ENCODE assay signal across 40 cellular contexts in genomic region chr15:51388726-51389125, GRCh38. TPM values are rescaled to one million over a fixed set of nuclear protein-coding genes. Genes with fewer than 3 reads are reported as not detected.
"Had no signal": no experiment of that assay in that cellular context is flagged by ENCODE, and none has a peak within 500 bp of the region (broad histone marks: within the 10 kb centered on the region; RNA-seq: fewer than 3 reads in every experiment).

No MANE protein-coding gene starts in this region.

- H3K4me3 ChIP-seq: adrenal gland, ascending aorta, body of pancreas, breast epithelium, cardiac muscle cell had no signal

- H3K9me3 Mint-ChIP-seq: activated naive CD4-positive, alpha-beta T cell treated with anti-CD3 and anti-CD28 coated beads for 36 hours; activated naive CD4-positive, alpha-beta T cell treated with anti-CD3 and anti-CD28 coated beads, Interleukin-2, amount 10 ng/mL, durations not matched to agents 7 days and 5 days; activated naive CD4-positive, alpha-beta T cell treated with anti-CD3 and anti-CD28 coated beads, Interleukin-2, amount 50 U/mL, for 24 hours; activated naive CD4-positive, alpha-beta T cell treated with anti-CD3 and anti-CD28 coated beads, Interleukin-2, amount 50 U/mL, for 72 hours; activated naive CD8-positive, alpha-beta T cell treated with anti-CD3 and anti-CD28 coated beads for 36 hours; activated naive CD8-positive, alpha-beta T cell treated with anti-CD3 and anti-CD28 coated beads, Interleukin-2, amount 10 ng/mL, durations not matched to agents 7 days and 5 days; activated naive CD8-positive, alpha-beta T cell treated with anti-CD3 and anti-CD28 coated beads, Interleukin-2, amount 50 U/mL, for 24 hours; activated T-cell treated with anti-CD3 and anti-CD28 coated beads, Interleukin-2, amount 50 U/mL, for 24 hours; activated T-cell treated with anti-CD3 and anti-CD28 coated beads, Interleukin-2, amount 50 U/mL, for 4 hours; activated T-cell treated with anti-CD3 and anti-CD28 coated beads, Interleukin-2, amount 50 U/mL, for 72 hours; activated T-helper 1 cell treated with anti-CD3 and anti-CD28 coated beads, Interleukin-12 subunit alpha, Interleukin-12 subunit beta, Interleukin-2, Interleukin-4 antibody, amounts not matched to agents 30 ng/mL and 10 ng/mL and 1 ng/mL, durations not matched to agents 14 hours and 24 hours and 36 hours; activated T-helper 17 cell treated with anti-CD3 and anti-CD28 coated beads, Interleukin-2, amount 50 U/mL, for 72 hours; activated T-helper 2 cell treated with anti-CD3 and anti-CD28 coated beads, Interferon-gamma antibody, Interleukin-2, Interleukin-4, amounts not matched to agents 10 μg/mL and 5 μg/mL and 100 μg/mL, durations not matched to agents 14 hours and 24 hours and 36 hours; central memory CD8-positive, alpha-beta T cell had no signal

- H3K27ac Mint-ChIP-seq: activated naive CD4-positive, alpha-beta T cell treated with anti-CD3 and anti-CD28 coated beads for 36 hours; activated naive CD4-positive, alpha-beta T cell treated with anti-CD3 and anti-CD28 coated beads, Interleukin-2, amount 10 ng/mL, durations not matched to agents 7 days and 5 days; activated naive CD4-positive, alpha-beta T cell treated with anti-CD3 and anti-CD28 coated beads, Interleukin-2, amount 50 U/mL, for 24 hours; activated naive CD4-positive, alpha-beta T cell treated with anti-CD3 and anti-CD28 coated beads, Interleukin-2, amount 50 U/mL, for 72 hours; activated naive CD8-positive, alpha-beta T cell; activated naive CD8-positive, alpha-beta T cell treated with anti-CD3 and anti-CD28 coated beads for 36 hours; activated naive CD8-positive, alpha-beta T cell treated with anti-CD3 and anti-CD28 coated beads, Interleukin-2, amount 10 ng/mL, durations not matched to agents 7 days and 5 days; activated naive CD8-positive, alpha-beta T cell treated with anti-CD3 and anti-CD28 coated beads, Interleukin-2, amount 50 U/mL, for 24 hours; activated T-cell treated with anti-CD3 and anti-CD28 coated beads, Interleukin-2, amount 50 U/mL, for 24 hours; activated T-cell treated with anti-CD3 and anti-CD28 coated beads, Interleukin-2, amount 50 U/mL, for 72 hours; activated T-helper 1 cell treated with anti-CD3 and anti-CD28 coated beads, Interleukin-12 subunit alpha, Interleukin-12 subunit beta, Interleukin-2, Interleukin-4 antibody, amounts not matched to agents 30 ng/mL and 10 ng/mL and 1 ng/mL, durations not matched to agents 14 hours and 24 hours and 36 hours; activated T-helper 17 cell treated with anti-CD3 and anti-CD28 coated beads, Interleukin-2, amount 50 U/mL, for 72 hours; activated T-helper 2 cell treated with anti-CD3 and anti-CD28 coated beads, Interferon-gamma antibody, Interleukin-2, Interleukin-4, amounts not matched to agents 10 μg/mL and 5 μg/mL and 100 μg/mL, durations not matched to agents 14 hours and 24 hours and 36 hours; brain had no signal

- H3K4me1 ChIP-seq: adrenal gland, ascending aorta, body of pancreas, breast epithelium had no signal

- H3K4me1 Mint-ChIP-seq: activated naive CD4-positive, alpha-beta T cell treated with anti-CD3 and anti-CD28 coated beads, Interleukin-2, amount 10 ng/mL, durations not matched to agents 7 days and 5 days; activated naive CD4-positive, alpha-beta T cell treated with anti-CD3 and anti-CD28 coated beads, Interleukin-2, amount 50 U/mL, for 24 hours; activated naive CD8-positive, alpha-beta T cell treated with anti-CD3 and anti-CD28 coated beads, Interleukin-2, amount 50 U/mL, for 24 hours; activated T-helper 17 cell treated with anti-CD3 and anti-CD28 coated beads, Interleukin-2, amount 50 U/mL, for 72 hours; central memory CD8-positive, alpha-beta T cell had no signal

- H3K27me3 Mint-ChIP-seq: activated naive CD4-positive, alpha-beta T cell treated with anti-CD3 and anti-CD28 coated beads, Interleukin-2, amount 10 ng/mL, durations not matched to agents 7 days and 5 days had no signal

- H3K27ac ChIP-seq: adrenal gland, ascending aorta, body of pancreas, brain microvascular endothelial cell, breast epithelium, cardiac muscle cell had no signal

- H3K4me3 Mint-ChIP-seq: activated naive CD4-positive, alpha-beta T cell treated with anti-CD3 and anti-CD28 coated beads for 36 hours; activated naive CD4-positive, alpha-beta T cell treated with anti-CD3 and anti-CD28 coated beads, Interleukin-2, amount 10 ng/mL, durations not matched to agents 7 days and 5 days; activated naive CD4-positive, alpha-beta T cell treated with anti-CD3 and anti-CD28 coated beads, Interleukin-2, amount 50 U/mL, for 24 hours; activated naive CD8-positive, alpha-beta T cell; activated naive CD8-positive, alpha-beta T cell treated with anti-CD3 and anti-CD28 coated beads for 36 hours; activated naive CD8-positive, alpha-beta T cell treated with anti-CD3 and anti-CD28 coated beads, Interleukin-2, amount 10 ng/mL, durations not matched to agents 7 days and 5 days; activated naive CD8-positive, alpha-beta T cell treated with anti-CD3 and anti-CD28 coated beads, Interleukin-2, amount 50 U/mL, for 24 hours; activated T-cell treated with anti-CD3 and anti-CD28 coated beads, Interleukin-2, amount 50 U/mL, for 24 hours; activated T-cell treated with anti-CD3 and anti-CD28 coated beads, Interleukin-2, amount 50 U/mL, for 4 hours; activated T-cell treated with anti-CD3 and anti-CD28 coated beads, Interleukin-2, amount 50 U/mL, for 72 hours; activated T-helper 1 cell treated with anti-CD3 and anti-CD28 coated beads, Interleukin-12 subunit alpha, Interleukin-12 subunit beta, Interleukin-2, Interleukin-4 antibody, amounts not matched to agents 30 ng/mL and 10 ng/mL and 1 ng/mL, durations not matched to agents 14 hours and 24 hours and 36 hours; activated T-helper 17 cell treated with anti-CD3 and anti-CD28 coated beads, Interleukin-2, amount 50 U/mL, for 72 hours; brain; central memory CD8-positive, alpha-beta T cell had no signal

- H3K36me3 Mint-ChIP-seq: activated naive CD4-positive, alpha-beta T cell treated with anti-CD3 and anti-CD28 coated beads, Interleukin-2, amount 10 ng/mL, durations not matched to agents 7 days and 5 days; activated naive CD4-positive, alpha-beta T cell treated with anti-CD3 and anti-CD28 coated beads, Interleukin-2, amount 50 U/mL, for 24 hours; activated naive CD4-positive, alpha-beta T cell treated with anti-CD3 and anti-CD28 coated beads, Interleukin-2, amount 50 U/mL, for 72 hours; activated naive CD8-positive, alpha-beta T cell; activated naive CD8-positive, alpha-beta T cell treated with anti-CD3 and anti-CD28 coated beads for 36 hours; activated naive CD8-positive, alpha-beta T cell treated with anti-CD3 and anti-CD28 coated beads, Interleukin-2, amount 10 ng/mL, durations not matched to agents 7 days and 5 days; brain had no signal

- H3K9me3 ChIP-seq: adrenal gland, ascending aorta, body of pancreas, breast epithelium had no signal

- DNase-seq: activated effector memory CD4-positive, alpha-beta T cell treated with anti-CD3 and anti-CD28 coated beads, Interleukin-2, amount 50 U/mL, for 16 hours; activated effector memory CD4-positive, alpha-beta T cell treated with Interleukin-2 at 50 U/mL for 16 hours; activated gamma-delta T cell; activated gamma-delta T cell treated with Interleukin-2 at 50 U/mL for 16 hours; activated naive CD4-positive, alpha-beta T cell; activated naive CD4-positive, alpha-beta T cell treated with anti-CD3 and anti-CD28 coated beads for 36 hours; activated naive CD4-positive, alpha-beta T cell treated with anti-CD3 and anti-CD28 coated beads, Interleukin-2, amount 10 ng/mL, durations not matched to agents 7 days and 5 days; activated naive CD4-positive, alpha-beta T cell treated with anti-CD3 and anti-CD28 coated beads, Interleukin-2, amount 50 U/mL, for 16 hours; activated naive CD4-positive, alpha-beta T cell treated with Interleukin-2 at 50 U/mL for 16 hours; activated naive CD8-positive, alpha-beta T cell treated with anti-CD3 and anti-CD28 coated beads for 36 hours; activated naive CD8-positive, alpha-beta T cell treated with anti-CD3 and anti-CD28 coated beads, Interleukin-2, amount 10 ng/mL, durations not matched to agents 7 days and 5 days; activated naive CD8-positive, alpha-beta T cell treated with anti-CD3 and anti-CD28 coated beads, Interleukin-2, amount 50 U/mL, for 24 hours; activated T-cell treated with anti-CD3 and anti-CD28 coated beads, Interleukin-2, amount 50 U/mL, for 1 hour; activated T-cell treated with anti-CD3 and anti-CD28 coated beads, Interleukin-2, amount 50 U/mL, for 24 hours; activated T-cell treated with anti-CD3 and anti-CD28 coated beads, Interleukin-2, amount 50 U/mL, for 4 hours; activated T-cell treated with anti-CD3 and anti-CD28 coated beads, Interleukin-2, amount 50 U/mL, for 48 hours; activated T-cell treated with anti-CD3 and anti-CD28 coated beads, Interleukin-2, amount 50 U/mL, for 72 hours; adrenal gland; amniotic stem cell; amygdala; anterior cingulate cortex; aorta; body of pancreas; brain microvascular endothelial cell; caudate nucleus; central memory CD4-positive, alpha-beta T cell; cerebellar nuclear complex had no signal

- H3K27me3 ChIP-seq: adrenal gland, ascending aorta, body of pancreas, brain microvascular endothelial cell, cardiac muscle cell had no signal

- ATAC-seq: activated naive CD4-positive, alpha-beta T cell treated with anti-CD3 and anti-CD28 coated beads, Interleukin-2, amount 50 U/mL, for 72 hours; activated naive CD8-positive, alpha-beta T cell treated with anti-CD3 and anti-CD28 coated beads, Interleukin-2, amount 50 U/mL, for 24 hours; activated T-cell treated with anti-CD3 and anti-CD28 coated beads, Interleukin-2, amount 50 U/mL, for 4 hours; activated T-cell treated with anti-CD3 and anti-CD28 coated beads, Interleukin-2, amount 50 U/mL, for 72 hours; activated T-helper 17 cell treated with anti-CD3 and anti-CD28 coated beads, Interleukin-2, amount 50 U/mL, for 72 hours; body of pancreas had no signal

- H3K36me3 ChIP-seq: adrenal gland, brain microvascular endothelial cell, breast epithelium, cardiac muscle cell had no signal

RNA-seq across cellular contexts. Expression of gene GLDN, which starts 47.3 kb away (rescaled TPM):
- total RNA-seq: activated naive CD4-positive, alpha-beta T cell treated with anti-CD3 and anti-CD28 coated beads for 36 hours; activated naive CD4-positive, alpha-beta T cell treated with anti-CD3 and anti-CD28 coated beads, Interleukin-2, amount 50 U/mL, for 72 hours; activated naive CD8-positive, alpha-beta T cell treated with anti-CD3 and anti-CD28 coated beads for 36 hours; activated naive CD8-positive, alpha-beta T cell treated with anti-CD3 and anti-CD28 coated beads, Interleukin-2, amount 10 ng/mL, durations not matched to agents 7 days and 5 days; activated T-cell treated with anti-CD3 and anti-CD28 coated beads, Interleukin-2, amount 50 U/mL, for 72 hours; activated T-helper 1 cell treated with anti-CD3 and anti-CD28 coated beads, Interleukin-12 subunit alpha, Interleukin-12 subunit beta, Interleukin-2, Interleukin-4 antibody, amounts not matched to agents 30 ng/mL and 10 ng/mL and 1 ng/mL, durations not matched to agents 14 hours and 24 hours and 36 hours; activated T-helper 17 cell treated with anti-CD3 and anti-CD28 coated beads, Interleukin-2, amount 50 U/mL, for 72 hours had no signal

RNA-seq across cellular contexts. Expression of gene CYP19A1, which starts 50.3 kb away (rescaled TPM):
- total RNA-seq: activated naive CD4-positive, alpha-beta T cell treated with anti-CD3 and anti-CD28 coated beads for 36 hours; activated naive CD8-positive, alpha-beta T cell treated with anti-CD3 and anti-CD28 coated beads for 36 hours; activated naive CD8-positive, alpha-beta T cell treated with anti-CD3 and anti-CD28 coated beads, Interleukin-2, amount 10 ng/mL, durations not matched to agents 7 days and 5 days; activated T-cell treated with anti-CD3 and anti-CD28 coated beads, Interleukin-2, amount 50 U/mL, for 72 hours; bronchial epithelial cell; chondrocyte had no signal
